8 cellular contexts compared by ENCODE assay signal in genomic region chr12:120640840-120641833, GRCh38. TPM values are rescaled to one million over a fixed set of nuclear protein-coding genes. Genes with fewer than 3 reads are reported as not detected.
DNase-seq lines count a peak whose midpoint lies in the region; ATAC-seq and TF ChIP-seq lines count a peak whose summit lies in the region.

No MANE protein-coding gene starts in this region.

- no peaks in the 10 kb centered on the region for H3K9me3 ChIP-seq in trophoblast cell (ENCODE audit: insufficient read depth, low read depth, low read length)

- H3K27ac ChIP-seq in trophoblast cell (ENCODE audit: low read depth, low read length): no peak overlapping the region

- H4K8ac ChIP-seq in trophoblast cell (ENCODE audit: low read depth, low read length): no peak overlapping the region

- no peaks in the 10 kb centered on the region for H3K79me1 ChIP-seq in trophoblast cell (ENCODE audit: low read length)

- H3K23ac ChIP-seq in trophoblast cell (ENCODE audit: low read length): no peak overlapping the region

- H3K14ac ChIP-seq in trophoblast cell (ENCODE audit: low read length): no peak overlapping the region

- H4K12ac ChIP-seq in trophoblast cell (ENCODE audit: low read depth, low read length): no peak overlapping the region

- TF ChIP-seq CTCF in GM12864 (IDR thresholded peaks at IDR 0.05; ENCODE audit: low read depth, low read length, missing control alignments) (no peak), fibroblast of the aortic adventitia (IDR thresholded peaks at IDR 0.05; ENCODE audit: insufficient read depth, low read length) (no peak)

- no peak overlapping the region for H2BK5ac ChIP-seq in trophoblast cell (ENCODE audit: low read depth, low read length, poor library complexity)

- no peak overlapping the region for H3K9ac ChIP-seq in trophoblast cell (ENCODE audit: low read length)

- no CpG with 5 or more reads among the region's 120 CpGs for WGBS in trophoblast cell (ENCODE audit: extremely low coverage, insufficient coverage, insufficient read length)

- no peak overlapping the region for H4K91ac ChIP-seq in trophoblast cell (ENCODE audit: low read depth, low read length)

- no peak overlapping the region for H2BK12ac ChIP-seq in trophoblast cell (ENCODE audit: low read length)

- ATAC-seq in GM18520 (IDR thresholded peaks at IDR 0.05; ENCODE audit: unreplicated experiment): no peak

- peaks cover 2 to 13% of the 10 kb centered on the region in 2 experiments for H3K4me1 ChIP-seq in trophoblast cell (ENCODE audit: control insufficient read depth in 1 of 2, insufficient read depth in 2 of 2, low read length in 2 of 2)

- H3K79me2 ChIP-seq in trophoblast cell (ENCODE audit: control insufficient read depth, insufficient read depth, low read length, poor library complexity): no peaks in the 10 kb centered on the region

- H2AK5ac ChIP-seq in trophoblast cell (ENCODE audit: low read length): no peak overlapping the region

- no peak overlapping the region for H3K18ac ChIP-seq in trophoblast cell (ENCODE audit: low read length)

- peak overlapping the region; percentile 51 for H3K4me3 ChIP-seq in GM12864 (ENCODE audit: low read depth, low read length)
- H3K4me3 ChIP-seq in fibroblast of the aortic adventitia (ENCODE audit: low read depth, low read length): peak overlapping the region; percentile 28
- peak overlapping the region; percentile 60 for H3K4me3 ChIP-seq in trophoblast cell (ENCODE audit: low read depth, low read length)

- CTCF ChIA-PET in HEK293T (lab: Yijun Ruan, JAX): interaction anchor here (0.8 to 1.1 kb wide), 4 partner anchors 8 to 60 kb away, joined by 3 to 6 read pairs (median 4); partner anchors contain the start of gene POP5

- POLR2A ChIA-PET in HEK293T (lab: Yijun Ruan, JAX): interaction anchor here (1.0 to 1.9 kb wide), 3 partner anchors 8 to 60 kb away, joined by 3 to 6 read pairs (median 5); partner anchors contain the start of gene POP5

- H3K36me3 ChIP-seq in trophoblast cell (ENCODE audit: control insufficient read depth in 1 of 2, insufficient read depth in 2 of 2, low read length in 2 of 2): no peaks in the 10 kb centered on the region

- peak overlapping the region; percentile 99 for H3K4me2 ChIP-seq in trophoblast cell (ENCODE audit: low read length)

- H2BK120ac ChIP-seq in trophoblast cell (ENCODE audit: insufficient read depth, low read length, poor library complexity): no peak overlapping the region

- DNase-seq in GM12864 (ENCODE audit: low read depth) (no peak), HEK293T (ENCODE audit: extremely low spot score) (peak; percentile 66), NOMO-1 treated with dmso at 0.1 percent for 144 hours (lab: John Stamatoyannopoulos, UW; ENCODE audit: unreplicated experiment) (peak; percentile 34), fibroblast of the aortic adventitia (ENCODE audit: low read depth) (peak; percentile 36), trophoblast cell (peak; percentile 25 to 63), A172 (ENCODE audit: low spot score) (no peak)
- DNase-seq in activated T-helper 1 cell treated with anti-CD3 and anti-CD28 coated beads, Interleukin-2, amount 50 U/mL, for 16 hours (ENCODE audit: low read depth in 1 of 2, low spot score in 1 of 2): peak; percentile 10 to 25

- peaks cover 32% of the 10 kb centered on the region for H3K27me3 ChIP-seq in trophoblast cell (ENCODE audit: insufficient read depth, low read length)

- H2AFZ ChIP-seq in trophoblast cell (ENCODE audit: insufficient read depth, low read length, poor library complexity): no peak overlapping the region

- no peak overlapping the region for H3K4ac ChIP-seq in trophoblast cell (ENCODE audit: low read depth, low read length)

TF ChIP-seq in HEK293T, 16 proteins besides CTCF, POLR2A, EP300 and RAD21:
- no peak for TF ChIP-seq NFRKB (IDR thresholded peaks at IDR 0.05)
- no peak for TF ChIP-seq FOXK2 (IDR thresholded peaks at IDR 0.05)
- TF ChIP-seq LEF1 (IDR thresholded peaks at IDR 0.05; ENCODE audit: borderline replicate concordance): no peak
- no peak for TF ChIP-seq SUZ12 (IDR thresholded peaks at IDR 0.05)
- TF ChIP-seq ZNF384 (IDR thresholded peaks at IDR 0.05): no peak
- TF ChIP-seq CTBP1 (IDR thresholded peaks at IDR 0.05; ENCODE audit: borderline replicate concordance): no peak
- TF ChIP-seq HDGF (IDR thresholded peaks at IDR 0.05; ENCODE audit: borderline replicate concordance): no peak
- TF ChIP-seq ARNT (IDR thresholded peaks at IDR 0.05): no peak
- no peak for TF ChIP-seq SP1 (IDR thresholded peaks at IDR 0.05)
- TF ChIP-seq BHLHE40 (IDR thresholded peaks at IDR 0.05; ENCODE audit: borderline replicate concordance): no peak
- no peak for TF ChIP-seq FOXM1 (IDR thresholded peaks at IDR 0.05; ENCODE audit: borderline replicate concordance)
- no peak for TF ChIP-seq L3MBTL2 (conservative IDR thresholded peaks at IDR 0.05)
- no peak for TF ChIP-seq FOXA1 (IDR thresholded peaks at IDR 0.05)
- TF ChIP-seq ELF4 (IDR thresholded peaks at IDR 0.05): no peak
- no peak for TF ChIP-seq PKNOX1 (IDR thresholded peaks at IDR 0.05)
- TF ChIP-seq TARDBP (IDR thresholded peaks at IDR 0.05): no peak

RNA-seq across cellular contexts. Expression of gene CABP1, which starts 0.7 kb away (rescaled TPM):
- 0.54 TPM in 1 of 2 replicates, not detected in the other for total RNA-seq in fibroblast of the aortic adventitia (ENCODE audit: low replicate concordance)
- polyA plus RNA-seq in trophoblast cell (2013): 0.01 and 0.03 TPM in 2 replicates
- total RNA-seq in A172 (2014; rRNA removed; shearing (Covaris generic)): 0.83 TPM in 1 of 2 replicates, not detected in the other

RNA-seq across cellular contexts. Expression of gene MLEC, which starts 45.8 kb away (rescaled TPM):
- total RNA-seq in fibroblast of the aortic adventitia (ENCODE audit: low replicate concordance): 77.1 and 135 TPM in 2 replicates
- polyA plus RNA-seq in trophoblast cell (2013): 83.1 and 85.1 TPM in 2 replicates
- 105 and 120 TPM in 2 replicates for total RNA-seq in A172 (2014; rRNA removed; shearing (Covaris generic))

RNA-seq across cellular contexts. Expression of gene POP5, which starts 59.9 kb away (rescaled TPM):
- 17.5 and 31.3 TPM in 2 replicates for total RNA-seq in fibroblast of the aortic adventitia (ENCODE audit: low replicate concordance)
- polyA plus RNA-seq in trophoblast cell (2013): 21.1 and 21.2 TPM in 2 replicates
- total RNA-seq in A172 (2014; rRNA removed; shearing (Covaris generic)): 54.7 and 60.3 TPM in 2 replicates

Comparison
In these comparisons a context has a peak if more than half of its experiments do, and no peak if none do; other contexts are left out.
1. DNase-seq: peak in HEK293T (single experiment), NOMO-1 treated with dmso at 0.1 percent for 144 hours (single experiment), activated T-helper 1 cell treated with anti-CD3 and anti-CD28 coated beads, Interleukin-2, amount 50 U/mL, for 16 hours (2 of 2), fibroblast of the aortic adventitia (single experiment) and trophoblast cell (2 of 2); none in GM12864 (single experiment) and A172 (single experiment).
2. Peak in every context shown above with its lines, with median percentiles within 50 percentile points of each other: H3K4me3 ChIP-seq.